8 cellular contexts compared by ENCODE assay signal in the genomic region with DNA sequence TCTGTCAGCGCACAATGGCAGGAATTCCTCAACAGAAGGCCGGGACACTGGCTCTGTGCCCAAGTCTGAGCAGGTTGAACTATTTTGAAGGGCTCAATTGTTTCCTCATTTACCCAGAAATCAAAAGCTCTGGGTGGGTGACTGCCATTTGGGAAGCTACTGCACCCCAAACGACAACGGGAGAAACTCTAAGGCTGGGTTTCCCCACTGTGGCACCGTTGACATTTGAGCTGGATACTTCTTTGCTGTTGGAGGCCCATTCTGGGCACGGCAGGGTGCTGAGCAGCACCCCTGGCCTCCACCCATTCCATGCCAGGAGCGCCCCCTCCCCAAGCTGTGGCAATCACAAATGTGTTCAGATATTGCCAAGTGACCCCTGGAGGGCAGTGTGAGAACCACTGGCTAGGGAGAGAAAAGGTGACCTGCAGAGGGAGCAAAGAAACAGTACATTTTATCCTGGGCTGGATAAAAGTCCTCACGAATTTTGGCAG.
DNase-seq lines count a peak whose midpoint lies in the region; ATAC-seq and TF ChIP-seq lines count a peak whose summit lies in the region.

No MANE protein-coding gene starts in this region.

- H2AFZ ChIP-seq in OCI-LY1 (ENCODE audit: low read length) (no peak overlapping the region), neural cell (ENCODE audit: low read depth, low read length) (no peak overlapping the region)

- no peak overlapping the region for H3K4me3 Mint-ChIP-seq in natural killer cell
- no peak overlapping the region for H3K4me3 Mint-ChIP-seq in natural killer cell treated with Interleukin-12 subunit alpha and Interleukin-12 subunit beta and Interleukin-15 and Interleukin-18, amount 100 ng/mL, for 72 hours
- no peak overlapping the region for H3K4me3 Mint-ChIP-seq in endodermal cell
- H3K4me3 Mint-ChIP-seq in T-cell, result no peak overlapping the region
- H3K4me3 Mint-ChIP-seq in T-helper 17 cell, result no peak overlapping the region

- H3K9me3 ChIP-seq in OCI-LY1 (ENCODE audit: low read length) (no peaks in the 10 kb centered on the region), endodermal cell (ENCODE audit: control insufficient read depth, low read length) (no peaks in the 10 kb centered on the region), neural cell (ENCODE audit: low read length) (no peaks in the 10 kb centered on the region), T-helper 17 cell (ENCODE audit: control insufficient read depth, low read length, poor library complexity, severe bottlenecking) (no peaks in the 10 kb centered on the region)

- TF ChIP-seq CTCF in natural killer cell (IDR thresholded peaks at IDR 0.05), result no peak
- TF ChIP-seq CTCF in OCI-LY1 (IDR thresholded peaks at IDR 0.05; ENCODE audit: low read length), result peak; percentile 69
- peak; percentile 92 for TF ChIP-seq CTCF in endodermal cell (conservative IDR thresholded peaks at IDR 0.05)
- TF ChIP-seq CTCF in neural cell (IDR thresholded peaks at IDR 0.05; ENCODE audit: poor library complexity, severe bottlenecking), result peak; percentile 72

- H3F3A ChIP-seq in OCI-LY1 (ENCODE audit: insufficient read depth, low read length) (no peaks in the 10 kb centered on the region), neural cell (ENCODE audit: insufficient read depth, low read length, poor library complexity, severe bottlenecking) (no peaks in the 10 kb centered on the region)

- H3K4me1 Mint-ChIP-seq in natural killer cell (peaks cover 5 to 7% of the 10 kb centered on the region in 2 donors), endodermal cell (peaks cover 4% of the 10 kb centered on the region), T-cell (peaks cover 4 to 6% (median 5%) of the 10 kb centered on the region in 3 donors), T-helper 17 cell (peaks cover 6% of the 10 kb centered on the region)
- peaks cover 0 to 7% of the 10 kb centered on the region in 2 donors for H3K4me1 Mint-ChIP-seq in natural killer cell treated with Interleukin-12 subunit alpha and Interleukin-12 subunit beta and Interleukin-15 and Interleukin-18, amount 100 ng/mL, for 72 hours (ENCODE audit: low read depth in 2 of 2)

- H3K36me3 ChIP-seq in OCI-LY1 (ENCODE audit: insufficient read depth, low read length) (no peaks in the 10 kb centered on the region), endodermal cell (ENCODE audit: control insufficient read depth, insufficient read depth, low read length) (no peaks in the 10 kb centered on the region), neural cell (ENCODE audit: insufficient read depth, low read length) (no peaks in the 10 kb centered on the region)

- H3K27ac ChIP-seq in OCI-LY1 (ENCODE audit: low read depth, low read length, poor library complexity, severe bottlenecking) (no peak overlapping the region), endodermal cell (ENCODE audit: low read depth, low read length) (no peak overlapping the region), neural cell (ENCODE audit: low read length) (no peak overlapping the region)

- ATAC-seq in natural killer cell, result no peak
- no peak for ATAC-seq in natural killer cell treated with Interleukin-12 subunit alpha and Interleukin-12 subunit beta and Interleukin-15 and Interleukin-18, amount 100 ng/mL, for 72 hours
- ATAC-seq in T-cell (replicated peaks in 1 of 4), result no peak
- no peak for ATAC-seq in T-helper 17 cell

- POLR2A ChIA-PET in T-cell (lab: Charles Lee), result interaction anchor here in 1 of 2 donors (0.5 kb wide), 1 partner anchor 325 kb away, joined by 6 read pairs; no protein-coding TSS in a partner anchor

- H3K9me2 ChIP-seq in OCI-LY1 (ENCODE audit: low read depth, low read length), result no peaks in the 10 kb centered on the region
- H3K9me2 ChIP-seq in neural cell (ENCODE audit: insufficient read depth, low read length), result no peaks in the 10 kb centered on the region

- H3K4me3 ChIP-seq in OCI-LY1 (ENCODE audit: low read depth, low read length, poor library complexity, severe bottlenecking), result no peak overlapping the region
- H3K4me3 ChIP-seq in endodermal cell (ENCODE audit: low read length), result no peak overlapping the region
- no peak overlapping the region for H3K4me3 ChIP-seq in neural cell (ENCODE audit: low read length)

- H3K4me2 ChIP-seq in OCI-LY1 (ENCODE audit: low read length) (no peak overlapping the region), neural cell (ENCODE audit: low read length) (no peak overlapping the region)

- H4K20me1 ChIP-seq in OCI-LY1 (ENCODE audit: insufficient read depth, low read length), result no peaks in the 10 kb centered on the region
- H4K20me1 ChIP-seq in neural cell (ENCODE audit: insufficient read depth), result no peaks in the 10 kb centered on the region

- intact Hi-C loops in natural killer cell (cut with micrococcal nuclease), result loop anchor here (5.0 kb wide), 1 partner anchor 255 kb away; no protein-coding TSS in a partner anchor

- H3K27me3 Mint-ChIP-seq in natural killer cell (ENCODE audit: low read depth in 2 of 2), result peaks cover 5 to 9% of the 10 kb centered on the region in 2 donors
- H3K27me3 Mint-ChIP-seq in natural killer cell treated with Interleukin-12 subunit alpha and Interleukin-12 subunit beta and Interleukin-15 and Interleukin-18, amount 100 ng/mL, for 72 hours, result peaks cover 8 to 12% of the 10 kb centered on the region in 2 donors
- H3K27me3 Mint-ChIP-seq in endodermal cell (ENCODE audit: insufficient read depth), result peaks cover 2% of the 10 kb centered on the region
- H3K27me3 Mint-ChIP-seq in T-cell, result no peaks in the 10 kb centered on the region
- H3K27me3 Mint-ChIP-seq in T-helper 17 cell, result no peaks in the 10 kb centered on the region

- H3K4me1 ChIP-seq in OCI-LY1 (ENCODE audit: insufficient read depth, low read length, severe bottlenecking), result no peaks in the 10 kb centered on the region
- peaks cover 4% of the 10 kb centered on the region for H3K4me1 ChIP-seq in endodermal cell (ENCODE audit: control insufficient read depth, insufficient read depth, low read length)

- 57 to 58% methylated on average over 8 of the region's 8 CpGs for whole genome bisulfite sequencing in endodermal cell (ENCODE audit: insufficient coverage in 1 of 2, insufficient read length in 1 of 2), 2 experiments

- peak; percentile 14 for DNase-seq in natural killer cell
- DNase-seq in natural killer cell treated with Interleukin-12 subunit alpha and Interleukin-12 subunit beta and Interleukin-15 and Interleukin-18, amount 100 ng/mL, for 72 hours (ENCODE audit: low spot score), result no peak
- DNase-seq in endodermal cell, result peak; percentile 88
- no peak for DNase-seq in stimulated activated naive CD4-positive, alpha-beta T cell treated with Interleukin-2 at 50 U/mL for 16 hours (lab: John Stamatoyannopoulos, UW)
- DNase-seq in T-cell, result no peak
- DNase-seq in T-helper 17 cell, result no peak

- no peak for TF ChIP-seq EP300 in neural cell (conservative IDR thresholded peaks at IDR 0.05; ENCODE audit: poor library complexity, severe bottlenecking)

- H3K27me3 ChIP-seq in OCI-LY1 (ENCODE audit: insufficient read depth, low read length) (no peaks in the 10 kb centered on the region), endodermal cell (ENCODE audit: control insufficient read depth, insufficient read depth, low read length, poor library complexity, severe bottlenecking) (no peaks in the 10 kb centered on the region), neural cell (ENCODE audit: insufficient read depth, low read depth, low read length) (no peaks in the 10 kb centered on the region)

- no peaks in the 10 kb centered on the region for H3K36me3 Mint-ChIP-seq in natural killer cell
- H3K36me3 Mint-ChIP-seq in natural killer cell treated with Interleukin-12 subunit alpha and Interleukin-12 subunit beta and Interleukin-15 and Interleukin-18, amount 100 ng/mL, for 72 hours, result no peaks in the 10 kb centered on the region
- no peaks in the 10 kb centered on the region for H3K36me3 Mint-ChIP-seq in endodermal cell (ENCODE audit: low read depth)
- H3K36me3 Mint-ChIP-seq in T-cell, result no peaks in the 10 kb centered on the region
- H3K36me3 Mint-ChIP-seq in T-helper 17 cell (ENCODE audit: low read depth), result no peaks in the 10 kb centered on the region

- no peak overlapping the region for H3K9ac ChIP-seq in OCI-LY1 (ENCODE audit: low read length)
- no peak overlapping the region for H3K9ac ChIP-seq in endodermal cell (ENCODE audit: extremely low read depth, low read length, poor library complexity, severe bottlenecking)
- no peak overlapping the region for H3K9ac ChIP-seq in neural cell (ENCODE audit: low read length)

- H3K27ac Mint-ChIP-seq in natural killer cell (no peak overlapping the region), endodermal cell (no peak overlapping the region), T-cell (no peak overlapping the region), T-helper 17 cell (no peak overlapping the region)
- no peak overlapping the region for H3K27ac Mint-ChIP-seq in natural killer cell treated with Interleukin-12 subunit alpha and Interleukin-12 subunit beta and Interleukin-15 and Interleukin-18, amount 100 ng/mL, for 72 hours

- TF ChIP-seq RAD21 in neural cell (conservative IDR thresholded peaks at IDR 0.05), result peak; percentile 54

- H3K79me2 ChIP-seq in OCI-LY1 (ENCODE audit: insufficient read depth, low read length), result no peaks in the 10 kb centered on the region
- no peaks in the 10 kb centered on the region for H3K79me2 ChIP-seq in neural cell (replicated peaks; ENCODE audit: insufficient read depth, low read length)

- CTCF ChIA-PET in T-cell (lab: Charles Lee), result interaction anchor here (0.5 to 3.0 kb wide), 8 partner anchors 21 to 1516 kb away, joined by 3 to 28 read pairs (median 3); no protein-coding TSS in a partner anchor

- no peaks in the 10 kb centered on the region for H3K9me3 Mint-ChIP-seq in natural killer cell
- H3K9me3 Mint-ChIP-seq in natural killer cell treated with Interleukin-12 subunit alpha and Interleukin-12 subunit beta and Interleukin-15 and Interleukin-18, amount 100 ng/mL, for 72 hours, result no peaks in the 10 kb centered on the region
- H3K9me3 Mint-ChIP-seq in endodermal cell, result no peaks in the 10 kb centered on the region
- no peaks in the 10 kb centered on the region for H3K9me3 Mint-ChIP-seq in T-cell

TF ChIP-seq in neural cell, 6 proteins besides CTCF, POLR2A, EP300 and RAD21:
- TF ChIP-seq SMC3 (conservative IDR thresholded peaks at IDR 0.05; ENCODE audit: poor library complexity) (peak; percentile 57), TAF1 (IDR thresholded peaks at IDR 0.05; ENCODE audit: low read depth) (no peak)

Comparison
In these comparisons a context has a peak if more than half of its experiments do, and no peak if none do; other contexts are left out.
1. DNase-seq: peak in natural killer cell (single experiment) and endodermal cell (single experiment); none in natural killer cell treated with Interleukin-12 subunit alpha and Interleukin-12 subunit beta and Interleukin-15 and Interleukin-18, amount 100 ng/mL, for 72 hours (single experiment), stimulated activated naive CD4-positive, alpha-beta T cell treated with Interleukin-2 at 50 U/mL for 16 hours (single experiment), T-cell (0 of 34) and T-helper 17 cell (0 of 3).